Comparison of ENCODE assay signal across 1 cellular context in genomic region chr10:63664341-63664885, GRCh38.
TF ChIP-seq lines count a peak whose summit lies in the region.

No MANE protein-coding gene starts in this region.

TF ChIP-seq in H1, 55 proteins besides CTCF, POLR2A, EP300 and RAD21 (continued from another document):
- TF ChIP-seq EGR1 (IDR thresholded peaks at IDR 0.05; ENCODE audit: borderline replicate concordance, low read depth, low read length) = no peak
- TF ChIP-seq CBX5 (IDR thresholded peaks at IDR 0.05; ENCODE audit: low read depth, low read length) = no peak
TF ChIP-seq in H1: peak in this region for 0.
